Comparison of ENCODE assay signal across 20 cellular contexts in genomic region chr1:17562375-17562774, GRCh38. TPM values are rescaled to one million over a fixed set of nuclear protein-coding genes. Genes with fewer than 3 reads are reported as not detected.
DNase-seq lines count a peak whose midpoint lies in the region; ATAC-seq, FAIRE-seq and TF ChIP-seq lines count a peak whose summit lies in the region.
"Had no signal": no experiment of that assay in that cellular context is flagged by ENCODE, and none has a peak within 500 bp of the region (broad histone marks: within the 10 kb centered on the region; RNA-seq: fewer than 3 reads in every experiment).

No MANE protein-coding gene starts in this region.

- no peaks in the 10 kb centered on the region for H3K9me3 Mint-ChIP-seq in natural killer cell
- no peaks in the 10 kb centered on the region for H3K9me3 Mint-ChIP-seq in natural killer cell treated with Interleukin-12 subunit alpha and Interleukin-12 subunit beta and Interleukin-15 and Interleukin-18, amount 100 ng/mL, for 72 hours
- H3K9me3 Mint-ChIP-seq: activated B cell treated with CpG ODN at 0.5 μM for 24 hours; central memory CD8-positive, alpha-beta T cell; memory B cell; naive thymus-derived CD8-positive, alpha-beta T cell; T-helper 1 cell treated with Interleukin-12 subunit alpha and Interleukin-12 subunit beta and Interleukin-4 antibody, amounts not matched to agents 30 μg/mL and 1 μg/mL, for 36 hours had no signal

- no peaks in the 10 kb centered on the region for H3K27me3 Mint-ChIP-seq in natural killer cell (ENCODE audit: low read depth in 2 of 2)
- H3K27me3 Mint-ChIP-seq in natural killer cell treated with Interleukin-12 subunit alpha and Interleukin-12 subunit beta and Interleukin-15 and Interleukin-18, amount 100 ng/mL, for 72 hours: no peaks in the 10 kb centered on the region

- TF ChIP-seq POLR2A in adrenal gland (IDR thresholded peaks at IDR 0.05) (no peak), esophagus muscularis mucosa (IDR thresholded peaks at IDR 0.05; ENCODE audit: low read depth) (no peak), upper lobe of left lung (IDR thresholded peaks at IDR 0.05) (no peak)

- no peaks in the 10 kb centered on the region for H3K36me3 ChIP-seq in adrenal gland (replicated peaks in 1 of 2)
- no peaks in the 10 kb centered on the region for H3K36me3 ChIP-seq in esophagus muscularis mucosa
- no peaks in the 10 kb centered on the region for H3K36me3 ChIP-seq in pancreas
- H3K36me3 ChIP-seq in upper lobe of left lung: no peaks in the 10 kb centered on the region

- ATAC-seq in pancreas (no peak), upper lobe of left lung (ENCODE audit: low FRiP score in 2 of 2) (no peak), natural killer cell (no peak)
- ATAC-seq in natural killer cell treated with Interleukin-12 subunit alpha and Interleukin-12 subunit beta and Interleukin-15 and Interleukin-18, amount 100 ng/mL, for 72 hours: no peak
- ATAC-seq: activated CD8-positive, alpha-beta T cell treated with anti-CD3 and anti-CD28 coated beads, Interleukin-2, amount 10 ng/mL, durations not matched to agents 7 days and 5 days; naive thymus-derived CD8-positive, alpha-beta T cell had no signal

- DNase-seq in adrenal gland (no peak), esophagus muscularis mucosa (ENCODE audit: extremely low spot score) (no peak), pancreas (no peak), upper lobe of left lung (no peak), GM19239 (ENCODE audit: insufficient read length, low spot score) (no peak), NCI-H2227 treated with DMSO at 0.1 percent for 48 hours (lab: John Stamatoyannopoulos, UW) (no peak), natural killer cell (no peak)
- DNase-seq in natural killer cell treated with Interleukin-12 subunit alpha and Interleukin-12 subunit beta and Interleukin-15 and Interleukin-18, amount 100 ng/mL, for 72 hours (ENCODE audit: low spot score): no peak
- DNase-seq: activated B cell treated with CpG ODN at 0.5 μM for 24 hours; activated CD8-positive, alpha-beta T cell treated with anti-CD3 and anti-CD28 coated beads, Interleukin-2, amount 10 ng/mL, durations not matched to agents 7 days and 5 days; MM.1S; naive thymus-derived CD8-positive, alpha-beta T cell; NCI-H2029; NCI-H446 treated with DMSO at 0.1 percent for 48 hours; SIG-M5 had no signal

- H3K27ac Mint-ChIP-seq in natural killer cell: no peak overlapping the region
- H3K27ac Mint-ChIP-seq in natural killer cell treated with Interleukin-12 subunit alpha and Interleukin-12 subunit beta and Interleukin-15 and Interleukin-18, amount 100 ng/mL, for 72 hours: no peak overlapping the region
- H3K27ac Mint-ChIP-seq: activated B cell treated with CpG ODN at 0.5 μM for 24 hours; activated CD8-positive, alpha-beta T cell treated with anti-CD3 and anti-CD28 coated beads, Interleukin-2, amount 10 ng/mL, durations not matched to agents 7 days and 5 days; B cell; memory B cell; naive thymus-derived CD8-positive, alpha-beta T cell; T-helper 1 cell treated with Interleukin-12 subunit alpha and Interleukin-12 subunit beta and Interleukin-4 antibody, amounts not matched to agents 30 μg/mL and 1 μg/mL, for 36 hours had no signal

- peak overlapping the region in 4 of 5 donors; percentile 47 to 89 (median 85) for H3K27ac ChIP-seq in adrenal gland
- peak overlapping the region; percentile 92 to 98 (median 96) for H3K27ac ChIP-seq in esophagus muscularis mucosa (replicated peaks in 1 of 4)
- H3K27ac ChIP-seq in pancreas: peak overlapping the region in 3 of 4 donors; percentile 68 to 92 (median 91)
- peak overlapping the region in 3 of 4 donors; percentile 77 to 86 (median 78) for H3K27ac ChIP-seq in upper lobe of left lung

- H3K4me1 ChIP-seq in adrenal gland (replicated peaks in 1 of 2) (peaks cover 26 to 44% of the 10 kb centered on the region in 2 donors), esophagus muscularis mucosa (peaks cover 88 to 99% (median 94%) of the 10 kb centered on the region in 4 donors), pancreas (peaks cover 56 to 74% (median 73%) of the 10 kb centered on the region in 3 donors), upper lobe of left lung (peaks cover 2 to 36% (median 12%) of the 10 kb centered on the region in 4 donors)

- TF ChIP-seq EP300 in esophagus muscularis mucosa (IDR thresholded peaks at IDR 0.05) (no peak), upper lobe of left lung (IDR thresholded peaks at IDR 0.05) (no peak)

- no peaks in the 10 kb centered on the region for H3K36me3 Mint-ChIP-seq in natural killer cell
- no peaks in the 10 kb centered on the region for H3K36me3 Mint-ChIP-seq in natural killer cell treated with Interleukin-12 subunit alpha and Interleukin-12 subunit beta and Interleukin-15 and Interleukin-18, amount 100 ng/mL, for 72 hours
- H3K36me3 Mint-ChIP-seq: memory B cell; naive thymus-derived CD8-positive, alpha-beta T cell had no signal

- WGBS in adrenal gland, 4 donors: 93 to 97% (median 95%) methylated on average over 4 to 5 of the region's 5 CpGs
- 90% methylated on average over 5 of the region's 5 CpGs for WGBS in esophagus muscularis mucosa
- 94 to 99% methylated on average over 5 of the region's 5 CpGs for WGBS in pancreas, 2 donors
- 88 to 92% methylated on average over 5 of the region's 5 CpGs for WGBS in upper lobe of left lung, 2 donors

- H3K9me3 ChIP-seq in adrenal gland (replicated peaks in 1 of 3): no peaks in the 10 kb centered on the region
- no peaks in the 10 kb centered on the region for H3K9me3 ChIP-seq in esophagus muscularis mucosa
- H3K9me3 ChIP-seq in pancreas: no peaks in the 10 kb centered on the region
- no peaks in the 10 kb centered on the region for H3K9me3 ChIP-seq in upper lobe of left lung

- no peak overlapping the region for H3K4me3 ChIP-seq in adrenal gland
- no peak overlapping the region for H3K4me3 ChIP-seq in esophagus muscularis mucosa
- H3K4me3 ChIP-seq in pancreas: no peak overlapping the region
- no peak overlapping the region for H3K4me3 ChIP-seq in upper lobe of left lung

- intact Hi-C loops in adrenal gland (cut with DNase I) (no loop called here), esophagus muscularis mucosa (cut with DNase I) (no loop called here), pancreas (cut with DNase I) (no loop called here), natural killer cell (cut with micrococcal nuclease) (no loop called here)

- TF ChIP-seq CTCF in adrenal gland (IDR thresholded peaks at IDR 0.05): no peak
- TF ChIP-seq CTCF in esophagus muscularis mucosa (IDR thresholded peaks at IDR 0.05): no peak
- no peak for TF ChIP-seq CTCF in pancreas (IDR thresholded peaks at IDR 0.05)
- TF ChIP-seq CTCF in upper lobe of left lung (IDR thresholded peaks at IDR 0.05): no peak
- TF ChIP-seq CTCF in natural killer cell (IDR thresholded peaks at IDR 0.05): no peak

- FAIRE-seq in pancreas (lab: Jason Lieb, UNC): no peak
- no peak for FAIRE-seq in GM19239 (lab: Jason Lieb, UNC)
- FAIRE-seq: endothelial cell of umbilical vein had no signal

- H3K27me3 ChIP-seq in adrenal gland (no peaks in the 10 kb centered on the region), esophagus muscularis mucosa (no peaks in the 10 kb centered on the region), pancreas (no peaks in the 10 kb centered on the region), upper lobe of left lung (no peaks in the 10 kb centered on the region)

- H3K4me3 Mint-ChIP-seq in natural killer cell: no peak overlapping the region
- H3K4me3 Mint-ChIP-seq in natural killer cell treated with Interleukin-12 subunit alpha and Interleukin-12 subunit beta and Interleukin-15 and Interleukin-18, amount 100 ng/mL, for 72 hours: no peak overlapping the region
- H3K4me3 Mint-ChIP-seq: activated B cell treated with CpG ODN at 0.5 μM for 24 hours; activated CD8-positive, alpha-beta T cell treated with anti-CD3 and anti-CD28 coated beads, Interleukin-2, amount 10 ng/mL, durations not matched to agents 7 days and 5 days; B cell; central memory CD8-positive, alpha-beta T cell; memory B cell; T-helper 1 cell treated with Interleukin-12 subunit alpha and Interleukin-12 subunit beta and Interleukin-4 antibody, amounts not matched to agents 30 μg/mL and 1 μg/mL, for 36 hours had no signal

- H3K4me1 Mint-ChIP-seq in natural killer cell: no peaks in the 10 kb centered on the region
- H3K4me1 Mint-ChIP-seq in natural killer cell treated with Interleukin-12 subunit alpha and Interleukin-12 subunit beta and Interleukin-15 and Interleukin-18, amount 100 ng/mL, for 72 hours (ENCODE audit: low read depth in 2 of 2): no peaks in the 10 kb centered on the region
- H3K4me1 Mint-ChIP-seq: activated B cell treated with CpG ODN at 0.5 μM for 24 hours; B cell; central memory CD8-positive, alpha-beta T cell; naive thymus-derived CD8-positive, alpha-beta T cell had no signal

RNA-seq across cellular contexts. Expression of gene ARHGEF10L, which starts 22.9 kb away (rescaled TPM):
- total RNA-seq in adrenal gland (10 to 100 TPM; 18.2 to 53.9 (median 33.6) TPM), esophagus muscularis mucosa (10 to 100 TPM; 46.6 to 93.0 (median 66.9) TPM), pancreas (10 to 100 TPM; 36.2 to 58.7 (median 48.2) TPM), upper lobe of left lung (100 to 1,000 TPM in 1 of 6 donors, 10 to 100 TPM in 5; 17.6 to 172 (median 50.0) TPM), natural killer cell (1 to 10 TPM in 1 of 3 donors, under 1 TPM in 2; 0.70 to 1.7 (median 0.94) TPM)
- polyA plus RNA-seq in adrenal gland (10 to 100 TPM in 2 of 3 donors, 1 to 10 TPM in 1; 5.0 to 54.9 (median 28.9) TPM), pancreas (100 to 1,000 TPM; 103 to 104 TPM)
- not detected for total RNA-seq in natural killer cell treated with Interleukin-12 subunit alpha and Interleukin-12 subunit beta and Interleukin-15 and Interleukin-18, amount 100 ng/mL, for 72 hours
- total RNA-seq: activated CD8-positive, alpha-beta T cell treated with anti-CD3 and anti-CD28 coated beads, Interleukin-2, amount 10 ng/mL, durations not matched to agents 7 days and 5 days had no signal
- polyA plus RNA-seq: naive thymus-derived CD8-positive, alpha-beta T cell had no signal

Comparison
In these comparisons a context has a peak if more than half of its experiments do, and no peak if none do; other contexts are left out.
1. RNA of gene ARHGEF10L, which starts 22.9 kb away (total RNA-seq): 46.6 to 93.0 TPM in esophagus muscularis mucosa, 17.6 to 172 TPM in upper lobe of left lung, 36.2 to 58.7 TPM in pancreas and 18.2 to 53.9 TPM in adrenal gland; 0.70 to 1.7 TPM in natural killer cell and not detected in natural killer cell treated with Interleukin-12 subunit alpha and Interleukin-12 subunit beta and Interleukin-15 and Interleukin-18, amount 100 ng/mL, for 72 hours; every median in the first group is over 4 times any median in the second.
2. Peak in every context shown above with its lines, with median percentiles within 50 percentile points of each other: H3K27ac ChIP-seq.